2 cellular contexts compared by ENCODE assay signal in the genomic region with DNA sequence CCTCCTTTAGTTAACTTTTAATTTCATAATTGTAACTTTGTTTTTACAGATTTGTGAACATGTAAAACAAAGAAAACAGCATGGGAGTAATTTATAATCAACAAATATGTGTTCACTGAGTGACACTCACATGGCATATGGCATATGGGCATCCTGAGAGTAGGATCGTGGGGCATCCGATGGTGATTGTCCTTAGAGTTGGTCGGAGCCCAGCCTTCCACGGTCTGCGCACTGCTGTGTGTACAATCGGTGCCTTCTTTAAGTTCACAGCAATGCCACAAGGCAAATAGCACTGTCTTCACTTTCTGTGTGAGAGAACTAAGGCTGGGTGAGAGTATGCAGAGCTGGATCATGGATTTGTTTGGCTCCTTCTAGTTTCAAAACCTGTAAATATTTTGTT. TPM values are rescaled to one million over a fixed set of nuclear protein-coding genes. Genes with fewer than 3 reads are reported as not detected.
"Had no signal": no experiment of that assay in that cellular context is flagged by ENCODE, and none has a peak within 500 bp of the region (broad histone marks: within the 10 kb centered on the region; RNA-seq: fewer than 3 reads in every experiment).

No MANE protein-coding gene starts in this region.

RNA-seq across cellular contexts. Expression of a gene that starts 31.0 kb away (rescaled TPM):
- total RNA-seq: G401, GM12878 had no signal
- polyA plus RNA-seq: GM12878 had no signal
